ENCODE assay signal across 1 cellular context in the genomic region with DNA sequence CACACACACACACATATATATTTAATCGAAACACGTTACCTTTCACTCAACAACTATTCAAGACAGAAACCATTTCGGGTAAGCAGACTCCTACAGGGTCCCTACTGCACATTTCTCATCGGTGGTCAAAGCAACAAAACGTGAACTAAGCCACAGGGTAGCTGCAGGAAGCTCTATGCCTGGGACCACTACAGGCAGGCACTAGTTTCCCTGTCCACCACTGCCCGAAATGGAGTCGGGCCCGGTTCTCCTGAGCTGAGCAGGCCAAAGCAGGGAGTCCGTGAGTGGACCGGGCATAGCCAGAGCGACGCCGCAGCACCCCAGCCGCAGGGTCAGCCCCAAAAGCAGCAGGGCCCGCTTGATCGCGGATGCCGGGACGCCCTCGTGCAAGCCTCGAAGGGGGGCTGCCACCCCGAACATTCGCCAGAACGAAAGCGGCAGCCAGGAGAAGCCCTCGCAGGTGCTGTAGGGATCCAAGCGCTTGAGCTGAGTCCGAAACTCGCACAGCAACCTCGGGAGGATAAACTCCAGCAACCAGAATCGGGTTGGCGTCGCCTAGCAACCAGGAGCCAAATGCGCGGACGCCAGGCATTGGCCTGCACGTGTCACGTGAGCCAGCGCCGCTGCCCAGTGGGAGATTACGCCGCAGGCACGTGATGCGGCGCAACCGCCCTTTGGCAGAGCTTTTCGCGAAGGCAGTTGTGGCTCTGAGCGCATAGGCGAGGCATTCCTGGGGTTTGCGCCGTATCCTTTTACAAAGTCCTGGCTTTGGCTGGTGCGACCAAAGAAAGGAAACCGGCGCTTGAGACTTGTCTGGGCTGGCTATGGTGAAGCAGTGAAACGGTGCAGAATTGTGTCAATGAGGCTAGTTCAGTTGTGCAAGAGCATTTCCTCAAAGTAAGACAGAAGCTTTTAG.
TF ChIP-seq lines count a peak whose summit lies in the region.

No MANE protein-coding gene starts in this region.

TF ChIP-seq in K562, 482 proteins besides CTCF, POLR2A, EP300 and RAD21 (continued from another document):
- TF ChIP-seq BHLHE40 (IDR thresholded peaks at IDR 0.05; ENCODE audit: low read length), result peak; percentile 96
- no peak for TF ChIP-seq HDAC6 (IDR thresholded peaks at IDR 0.05; ENCODE audit: low read depth, low read length)
- TF ChIP-seq RBFOX2 (IDR thresholded peaks at IDR 0.05; ENCODE audit: low read depth, low read length), result peak; percentile 56
- peak in 1 of 2 experiments; percentile 73; a peak in 2 of 4 replicates for TF ChIP-seq CSDE1 (IDR thresholded peaks at IDR 0.05)
- 0 out of 2 replicates have a peak, but pooled peaks have one; percentile 58 for TF ChIP-seq RNF2 (IDR thresholded peaks at IDR 0.05)
- TF ChIP-seq SMC3 (conservative IDR thresholded peaks at IDR 0.05; ENCODE audit: insufficient read depth, low read depth, low read length), result no peak
- TF ChIP-seq MEF2D (tag; conservative IDR thresholded peaks at IDR 0.05; ENCODE audit: low read depth), result no peak
- TF ChIP-seq SMAD1 (IDR thresholded peaks at IDR 0.05; ENCODE audit: low read depth, low read length, partially characterized antibody), result no peak
- no peak for TF ChIP-seq LEF1 (IDR thresholded peaks at IDR 0.05)
- peak; percentile 87 for TF ChIP-seq NFYB (IDR thresholded peaks at IDR 0.05; ENCODE audit: extremely low read depth, insufficient read length)
- TF ChIP-seq CCNT2 (IDR thresholded peaks at IDR 0.05; ENCODE audit: borderline replicate concordance, extremely low read depth, insufficient read length, low read depth, low read length), result peak; percentile 44
- 0 out of 2 replicates have a peak, but pooled peaks have one; percentile 45 for TF ChIP-seq NR1H2 (CRISPR knock-in tag; IDR thresholded peaks at IDR 0.05)
- no peak for TF ChIP-seq ZKSCAN8 (CRISPR knock-in tag; IDR thresholded peaks at IDR 0.05)
- TF ChIP-seq EZH2 (IDR thresholded peaks at IDR 0.05; ENCODE audit: borderline replicate concordance, low read depth, low read length), result no peak
- TF ChIP-seq CHD4 (IDR thresholded peaks at IDR 0.05; ENCODE audit: insufficient read depth, insufficient replicate concordance, low read depth, low read length, poor library complexity, severe bottlenecking), result no peak
- TF ChIP-seq POLR2AphosphoS5 (IDR thresholded peaks at IDR 0.05; ENCODE audit: control insufficient read depth, insufficient read depth, low read depth, low read length), result no peak
- TF ChIP-seq ZNF197 (CRISPR knock-in tag; IDR thresholded peaks at IDR 0.05; ENCODE audit: low read depth), result no peak
- TF ChIP-seq ZNF57 (CRISPR knock-in tag; IDR thresholded peaks at IDR 0.05), result no peak
- TF ChIP-seq ZNF174 (CRISPR knock-in tag; IDR thresholded peaks at IDR 0.05), result no peak
- TF ChIP-seq, protein P1, sequence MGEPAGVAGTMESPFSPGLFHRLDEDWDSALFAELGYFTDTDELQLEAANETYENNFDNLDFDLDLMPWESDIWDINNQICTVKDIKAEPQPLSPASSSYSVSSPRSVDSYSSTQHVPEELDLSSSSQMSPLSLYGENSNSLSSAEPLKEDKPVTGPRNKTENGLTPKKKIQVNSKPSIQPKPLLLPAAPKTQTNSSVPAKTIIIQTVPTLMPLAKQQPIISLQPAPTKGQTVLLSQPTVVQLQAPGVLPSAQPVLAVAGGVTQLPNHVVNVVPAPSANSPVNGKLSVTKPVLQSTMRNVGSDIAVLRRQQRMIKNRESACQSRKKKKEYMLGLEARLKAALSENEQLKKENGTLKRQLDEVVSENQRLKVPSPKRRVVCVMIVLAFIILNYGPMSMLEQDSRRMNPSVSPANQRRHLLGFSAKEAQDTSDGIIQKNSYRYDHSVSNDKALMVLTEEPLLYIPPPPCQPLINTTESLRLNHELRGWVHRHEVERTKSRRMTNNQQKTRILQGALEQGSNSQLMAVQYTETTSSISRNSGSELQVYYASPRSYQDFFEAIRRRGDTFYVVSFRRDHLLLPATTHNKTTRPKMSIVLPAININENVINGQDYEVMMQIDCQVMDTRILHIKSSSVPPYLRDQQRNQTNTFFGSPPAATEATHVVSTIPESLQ (CRISPR knock-in tag; IDR thresholded peaks at IDR 0.05), result peak; percentile 69; the same call in 1 of the 2 replicates
- TF ChIP-seq, protein P2, sequence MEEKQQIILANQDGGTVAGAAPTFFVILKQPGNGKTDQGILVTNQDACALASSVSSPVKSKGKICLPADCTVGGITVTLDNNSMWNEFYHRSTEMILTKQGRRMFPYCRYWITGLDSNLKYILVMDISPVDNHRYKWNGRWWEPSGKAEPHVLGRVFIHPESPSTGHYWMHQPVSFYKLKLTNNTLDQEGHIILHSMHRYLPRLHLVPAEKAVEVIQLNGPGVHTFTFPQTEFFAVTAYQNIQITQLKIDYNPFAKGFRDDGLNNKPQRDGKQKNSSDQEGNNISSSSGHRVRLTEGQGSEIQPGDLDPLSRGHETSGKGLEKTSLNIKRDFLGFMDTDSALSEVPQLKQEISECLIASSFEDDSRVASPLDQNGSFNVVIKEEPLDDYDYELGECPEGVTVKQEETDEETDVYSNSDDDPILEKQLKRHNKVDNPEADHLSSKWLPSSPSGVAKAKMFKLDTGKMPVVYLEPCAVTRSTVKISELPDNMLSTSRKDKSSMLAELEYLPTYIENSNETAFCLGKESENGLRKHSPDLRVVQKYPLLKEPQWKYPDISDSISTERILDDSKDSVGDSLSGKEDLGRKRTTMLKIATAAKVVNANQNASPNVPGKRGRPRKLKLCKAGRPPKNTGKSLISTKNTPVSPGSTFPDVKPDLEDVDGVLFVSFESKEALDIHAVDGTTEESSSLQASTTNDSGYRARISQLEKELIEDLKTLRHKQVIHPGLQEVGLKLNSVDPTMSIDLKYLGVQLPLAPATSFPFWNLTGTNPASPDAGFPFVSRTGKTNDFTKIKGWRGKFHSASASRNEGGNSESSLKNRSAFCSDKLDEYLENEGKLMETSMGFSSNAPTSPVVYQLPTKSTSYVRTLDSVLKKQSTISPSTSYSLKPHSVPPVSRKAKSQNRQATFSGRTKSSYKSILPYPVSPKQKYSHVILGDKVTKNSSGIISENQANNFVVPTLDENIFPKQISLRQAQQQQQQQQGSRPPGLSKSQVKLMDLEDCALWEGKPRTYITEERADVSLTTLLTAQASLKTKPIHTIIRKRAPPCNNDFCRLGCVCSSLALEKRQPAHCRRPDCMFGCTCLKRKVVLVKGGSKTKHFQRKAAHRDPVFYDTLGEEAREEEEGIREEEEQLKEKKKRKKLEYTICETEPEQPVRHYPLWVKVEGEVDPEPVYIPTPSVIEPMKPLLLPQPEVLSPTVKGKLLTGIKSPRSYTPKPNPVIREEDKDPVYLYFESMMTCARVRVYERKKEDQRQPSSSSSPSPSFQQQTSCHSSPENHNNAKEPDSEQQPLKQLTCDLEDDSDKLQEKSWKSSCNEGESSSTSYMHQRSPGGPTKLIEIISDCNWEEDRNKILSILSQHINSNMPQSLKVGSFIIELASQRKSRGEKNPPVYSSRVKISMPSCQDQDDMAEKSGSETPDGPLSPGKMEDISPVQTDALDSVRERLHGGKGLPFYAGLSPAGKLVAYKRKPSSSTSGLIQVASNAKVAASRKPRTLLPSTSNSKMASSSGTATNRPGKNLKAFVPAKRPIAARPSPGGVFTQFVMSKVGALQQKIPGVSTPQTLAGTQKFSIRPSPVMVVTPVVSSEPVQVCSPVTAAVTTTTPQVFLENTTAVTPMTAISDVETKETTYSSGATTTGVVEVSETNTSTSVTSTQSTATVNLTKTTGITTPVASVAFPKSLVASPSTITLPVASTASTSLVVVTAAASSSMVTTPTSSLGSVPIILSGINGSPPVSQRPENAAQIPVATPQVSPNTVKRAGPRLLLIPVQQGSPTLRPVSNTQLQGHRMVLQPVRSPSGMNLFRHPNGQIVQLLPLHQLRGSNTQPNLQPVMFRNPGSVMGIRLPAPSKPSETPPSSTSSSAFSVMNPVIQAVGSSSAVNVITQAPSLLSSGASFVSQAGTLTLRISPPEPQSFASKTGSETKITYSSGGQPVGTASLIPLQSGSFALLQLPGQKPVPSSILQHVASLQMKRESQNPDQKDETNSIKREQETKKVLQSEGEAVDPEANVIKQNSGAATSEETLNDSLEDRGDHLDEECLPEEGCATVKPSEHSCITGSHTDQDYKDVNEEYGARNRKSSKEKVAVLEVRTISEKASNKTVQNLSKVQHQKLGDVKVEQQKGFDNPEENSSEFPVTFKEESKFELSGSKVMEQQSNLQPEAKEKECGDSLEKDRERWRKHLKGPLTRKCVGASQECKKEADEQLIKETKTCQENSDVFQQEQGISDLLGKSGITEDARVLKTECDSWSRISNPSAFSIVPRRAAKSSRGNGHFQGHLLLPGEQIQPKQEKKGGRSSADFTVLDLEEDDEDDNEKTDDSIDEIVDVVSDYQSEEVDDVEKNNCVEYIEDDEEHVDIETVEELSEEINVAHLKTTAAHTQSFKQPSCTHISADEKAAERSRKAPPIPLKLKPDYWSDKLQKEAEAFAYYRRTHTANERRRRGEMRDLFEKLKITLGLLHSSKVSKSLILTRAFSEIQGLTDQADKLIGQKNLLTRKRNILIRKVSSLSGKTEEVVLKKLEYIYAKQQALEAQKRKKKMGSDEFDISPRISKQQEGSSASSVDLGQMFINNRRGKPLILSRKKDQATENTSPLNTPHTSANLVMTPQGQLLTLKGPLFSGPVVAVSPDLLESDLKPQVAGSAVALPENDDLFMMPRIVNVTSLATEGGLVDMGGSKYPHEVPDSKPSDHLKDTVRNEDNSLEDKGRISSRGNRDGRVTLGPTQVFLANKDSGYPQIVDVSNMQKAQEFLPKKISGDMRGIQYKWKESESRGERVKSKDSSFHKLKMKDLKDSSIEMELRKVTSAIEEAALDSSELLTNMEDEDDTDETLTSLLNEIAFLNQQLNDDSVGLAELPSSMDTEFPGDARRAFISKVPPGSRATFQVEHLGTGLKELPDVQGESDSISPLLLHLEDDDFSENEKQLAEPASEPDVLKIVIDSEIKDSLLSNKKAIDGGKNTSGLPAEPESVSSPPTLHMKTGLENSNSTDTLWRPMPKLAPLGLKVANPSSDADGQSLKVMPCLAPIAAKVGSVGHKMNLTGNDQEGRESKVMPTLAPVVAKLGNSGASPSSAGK (IDR thresholded peaks at IDR 0.05), result peak; percentile 98
- TF ChIP-seq TBP (optimal IDR thresholded peaks at IDR 0.05; ENCODE audit: low read depth, low read length), result peak; percentile 14
- no peak for TF ChIP-seq RBM22 (IDR thresholded peaks at IDR 0.05; ENCODE audit: low read depth, low read length, poor library complexity, severe bottlenecking)
- TF ChIP-seq ATF7 (IDR thresholded peaks at IDR 0.05), result peak; percentile 29; the same call in 1 of the 2 replicates
- no peak for TF ChIP-seq ZNF41 (CRISPR knock-in tag; conservative IDR thresholded peaks at IDR 0.05)
- TF ChIP-seq FOXJ3 (CRISPR knock-in tag; IDR thresholded peaks at IDR 0.05), result no peak
- no peak for TF ChIP-seq SOX6 (IDR thresholded peaks at IDR 0.05)
- TF ChIP-seq MCM2 (IDR thresholded peaks at IDR 0.05; ENCODE audit: low read depth), result no peak
- TF ChIP-seq ZNF124 (CRISPR knock-in tag; IDR thresholded peaks at IDR 0.05), result no peak
- TF ChIP-seq, protein P3, sequence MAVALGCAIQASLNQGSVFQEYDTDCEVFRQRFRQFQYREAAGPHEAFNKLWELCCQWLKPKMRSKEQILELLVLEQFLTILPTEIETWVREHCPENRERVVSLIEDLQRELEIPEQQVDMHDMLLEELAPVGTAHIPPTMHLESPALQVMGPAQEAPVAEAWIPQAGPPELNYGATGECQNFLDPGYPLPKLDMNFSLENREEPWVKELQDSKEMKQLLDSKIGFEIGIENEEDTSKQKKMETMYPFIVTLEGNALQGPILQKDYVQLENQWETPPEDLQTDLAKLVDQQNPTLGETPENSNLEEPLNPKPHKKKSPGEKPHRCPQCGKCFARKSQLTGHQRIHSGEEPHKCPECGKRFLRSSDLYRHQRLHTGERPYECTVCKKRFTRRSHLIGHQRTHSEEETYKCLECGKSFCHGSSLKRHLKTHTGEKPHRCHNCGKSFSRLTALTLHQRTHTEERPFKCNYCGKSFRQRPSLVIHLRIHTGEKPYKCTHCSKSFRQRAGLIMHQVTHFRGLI (CRISPR knock-in tag; IDR thresholded peaks at IDR 0.05), result no peak
- no peak for TF ChIP-seq ZNF766 (CRISPR knock-in tag; conservative IDR thresholded peaks at IDR 0.05)
- peak; percentile 15; the same call in 1 of the 2 replicates for TF ChIP-seq JUN (IDR thresholded peaks at IDR 0.05; ENCODE audit: borderline replicate concordance, low read depth, low read length)
- TF ChIP-seq JUN (CRISPR knock-in tag; IDR thresholded peaks at IDR 0.05; ENCODE audit: borderline replicate concordance), result no peak
- TF ChIP-seq ZNF384 (IDR thresholded peaks at IDR 0.05; ENCODE audit: low read depth, low read length), result no peak
- TF ChIP-seq, protein P4, sequence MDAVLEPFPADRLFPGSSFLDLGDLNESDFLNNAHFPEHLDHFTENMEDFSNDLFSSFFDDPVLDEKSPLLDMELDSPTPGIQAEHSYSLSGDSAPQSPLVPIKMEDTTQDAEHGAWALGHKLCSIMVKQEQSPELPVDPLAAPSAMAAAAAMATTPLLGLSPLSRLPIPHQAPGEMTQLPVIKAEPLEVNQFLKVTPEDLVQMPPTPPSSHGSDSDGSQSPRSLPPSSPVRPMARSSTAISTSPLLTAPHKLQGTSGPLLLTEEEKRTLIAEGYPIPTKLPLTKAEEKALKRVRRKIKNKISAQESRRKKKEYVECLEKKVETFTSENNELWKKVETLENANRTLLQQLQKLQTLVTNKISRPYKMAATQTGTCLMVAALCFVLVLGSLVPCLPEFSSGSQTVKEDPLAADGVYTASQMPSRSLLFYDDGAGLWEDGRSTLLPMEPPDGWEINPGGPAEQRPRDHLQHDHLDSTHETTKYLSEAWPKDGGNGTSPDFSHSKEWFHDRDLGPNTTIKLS (IDR thresholded peaks at IDR 0.05; ENCODE audit: borderline replicate concordance, low read depth), result peak; percentile 37; the same call in 1 of the 2 replicates
- no peak for TF ChIP-seq KLF1 (tag; IDR thresholded peaks at IDR 0.05)
- no peak for TF ChIP-seq GTF2A2 (tag; IDR thresholded peaks at IDR 0.05)
- TF ChIP-seq, protein P5, sequence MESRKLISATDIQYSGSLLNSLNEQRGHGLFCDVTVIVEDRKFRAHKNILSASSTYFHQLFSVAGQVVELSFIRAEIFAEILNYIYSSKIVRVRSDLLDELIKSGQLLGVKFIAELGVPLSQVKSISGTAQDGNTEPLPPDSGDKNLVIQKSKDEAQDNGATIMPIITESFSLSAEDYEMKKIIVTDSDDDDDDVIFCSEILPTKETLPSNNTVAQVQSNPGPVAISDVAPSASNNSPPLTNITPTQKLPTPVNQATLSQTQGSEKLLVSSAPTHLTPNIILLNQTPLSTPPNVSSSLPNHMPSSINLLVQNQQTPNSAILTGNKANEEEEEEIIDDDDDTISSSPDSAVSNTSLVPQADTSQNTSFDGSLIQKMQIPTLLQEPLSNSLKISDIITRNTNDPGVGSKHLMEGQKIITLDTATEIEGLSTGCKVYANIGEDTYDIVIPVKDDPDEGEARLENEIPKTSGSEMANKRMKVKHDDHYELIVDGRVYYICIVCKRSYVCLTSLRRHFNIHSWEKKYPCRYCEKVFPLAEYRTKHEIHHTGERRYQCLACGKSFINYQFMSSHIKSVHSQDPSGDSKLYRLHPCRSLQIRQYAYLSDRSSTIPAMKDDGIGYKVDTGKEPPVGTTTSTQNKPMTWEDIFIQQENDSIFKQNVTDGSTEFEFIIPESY (CRISPR knock-in tag; IDR thresholded peaks at IDR 0.05), result peak; percentile 92
- TF ChIP-seq FOXK2 (conservative IDR thresholded peaks at IDR 0.05 in 1 of 2, IDR thresholded peaks at IDR 0.05 in 1 of 2; ENCODE audit: low read depth in 2 of 2), result peak in 1 of 2 experiments; percentile 47; a peak in 1 of 4 replicates
- no peak for TF ChIP-seq ZNF347 (CRISPR knock-in tag; IDR thresholded peaks at IDR 0.05; ENCODE audit: low read depth)
- no peak for TF ChIP-seq NR2C2 (CRISPR knock-in tag; IDR thresholded peaks at IDR 0.05)
- 0 out of 2 replicates have a peak, but pooled peaks have one; percentile 18 for TF ChIP-seq NR2C2 (tag; IDR thresholded peaks at IDR 0.05)
- 0 out of 2 replicates have a peak, but pooled peaks have one; percentile 70 for TF ChIP-seq ZNF589 (CRISPR knock-in tag; IDR thresholded peaks at IDR 0.05; ENCODE audit: low read depth)
